23 cellular contexts compared by ENCODE assay signal in genomic region chr2:198282061-198282460, GRCh38.
"Had no signal": no experiment of that assay in that cellular context is flagged by ENCODE, and none has a peak within 500 bp of the region (broad histone marks: within the 10 kb centered on the region; RNA-seq: fewer than 3 reads in every experiment).

No MANE protein-coding gene starts in this region.

- ATAC-seq: effector memory CD8-positive, alpha-beta T cell; esophagus mucosa; foreskin keratinocyte; gastroesophageal sphincter; heart left ventricle; left colon; left lobe of liver; lower lobe of right lung had no signal

- H3K4me3 ChIP-seq: colonic mucosa, gastroesophageal sphincter, heart left ventricle, hepatocyte, left ventricle myocardium inferior, lower lobe of right lung had no signal

- H3K36me3 ChIP-seq: colonic mucosa, gastroesophageal sphincter, heart left ventricle, left ventricle myocardium inferior, lower lobe of right lung had no signal

- H3K27me3 ChIP-seq: colonic mucosa, foreskin keratinocyte, gastroesophageal sphincter had no signal

- DNase-seq: cerebellar nuclear complex; colonic mucosa; cortex of kidney; effector CD8-positive, alpha-beta T cell; effector memory CD8-positive, alpha-beta T cell; endodermal cell; erythroblast; foreskin keratinocyte; heart left ventricle; kidney glomerular epithelial cell; left colon; left ventricle myocardium inferior; lower lobe of right lung; mesendoderm; midbrain had no signal

- FAIRE-seq: endometrium, keratinocyte had no signal

- H3K4me3 Mint-ChIP-seq: dendritic cell treated with granulocyte-macrophage colony-stimulating factor and Interleukin-4, amounts not matched to agents 40 ng/mL and 50 ng/mL, for 4 days; effector memory CD8-positive, alpha-beta T cell; endodermal cell had no signal

- H3K27ac ChIP-seq: colonic mucosa, epithelial cell of prostate, foreskin keratinocyte, gastroesophageal sphincter, heart left ventricle, hepatocyte, left ventricle myocardium inferior, lower lobe of right lung had no signal

- H3K9me3 Mint-ChIP-seq: dendritic cell treated with granulocyte-macrophage colony-stimulating factor and Interleukin-4, amounts not matched to agents 40 ng/mL and 50 ng/mL, for 4 days; effector memory CD8-positive, alpha-beta T cell; endodermal cell had no signal

- H3K9me3 ChIP-seq: colonic mucosa, gastroesophageal sphincter, heart left ventricle, left ventricle myocardium inferior, lower lobe of right lung had no signal

- H3K27ac Mint-ChIP-seq: dendritic cell treated with granulocyte-macrophage colony-stimulating factor and Interleukin-4, amounts not matched to agents 40 ng/mL and 50 ng/mL, for 4 days; effector memory CD8-positive, alpha-beta T cell; endodermal cell had no signal

- H3K4me1 ChIP-seq: colonic mucosa, heart left ventricle, left ventricle myocardium inferior, lower lobe of right lung had no signal
